1 cellular context compared by ENCODE assay signal in genomic region chr15:68177747-68178146, GRCh38.
TF ChIP-seq lines count a peak whose summit lies in the region.

No MANE protein-coding gene starts in this region.

TF ChIP-seq in K562, 482 proteins besides CTCF, POLR2A, EP300 and RAD21:
- TF ChIP-seq ZNF239 (CRISPR knock-in tag; IDR thresholded peaks at IDR 0.05) (no peak), IRF2 (CRISPR knock-in tag; IDR thresholded peaks at IDR 0.05) (no peak), CBX3 (IDR thresholded peaks at IDR 0.05; ENCODE audit: borderline replicate concordance in 1 of 2, low read length in 2 of 2) (no peak), RNF2 (IDR thresholded peaks at IDR 0.05) (no peak), PHB (CRISPR knock-in tag; IDR thresholded peaks at IDR 0.05) (no peak), PURB (CRISPR knock-in tag; IDR thresholded peaks at IDR 0.05; ENCODE audit: low read depth) (no peak), CBFA2T3 (IDR thresholded peaks at IDR 0.05) (no peak), ZNF174 (CRISPR knock-in tag; IDR thresholded peaks at IDR 0.05) (no peak), ZBTB12 (CRISPR knock-in tag; IDR thresholded peaks at IDR 0.05) (no peak), ZSCAN32 (CRISPR knock-in tag; IDR thresholded peaks at IDR 0.05) (no peak), ZNF184 (CRISPR knock-in tag; IDR thresholded peaks at IDR 0.05) (no peak), ZC3H8 (IDR thresholded peaks at IDR 0.05) (no peak), XRCC3 (IDR thresholded peaks at IDR 0.05) (no peak)
